23 cellular contexts compared by ENCODE assay signal in the genomic region with DNA sequence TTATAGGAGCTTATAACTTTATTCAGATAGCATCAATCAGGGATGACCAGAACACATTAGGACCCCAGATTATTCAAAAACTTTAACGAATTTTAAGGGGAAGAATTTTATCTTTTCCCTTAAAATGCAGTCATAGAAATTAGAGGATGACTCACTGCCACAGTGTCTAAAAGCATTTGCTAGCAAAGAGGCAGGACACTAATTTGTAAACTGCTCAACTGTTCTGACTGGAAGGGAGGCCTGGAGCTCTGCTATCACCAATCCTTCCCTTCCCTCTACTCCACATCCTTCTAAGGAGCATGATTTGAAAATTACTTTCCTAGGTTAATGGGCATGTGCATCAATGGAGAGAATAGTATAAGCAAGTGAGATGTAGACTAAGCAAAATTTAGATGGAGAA. TPM values are rescaled to one million over a fixed set of nuclear protein-coding genes. Genes with fewer than 3 reads are reported as not detected.
DNase-seq lines count a peak whose midpoint lies in the region; ATAC-seq, FAIRE-seq and TF ChIP-seq lines count a peak whose summit lies in the region.
"Had no signal": no experiment of that assay in that cellular context is flagged by ENCODE, and none has a peak within 500 bp of the region (broad histone marks: within the 10 kb centered on the region; RNA-seq: fewer than 3 reads in every experiment).

No MANE protein-coding gene starts in this region.

- no peak overlapping the region for H3K27ac ChIP-seq in K562 (ENCODE audit: extremely low read depth, low read depth, low read length)
- H3K27ac ChIP-seq in naive thymus-derived CD4-positive, alpha-beta T cell (ENCODE audit: low read depth, low read length) = no peak overlapping the region
- H3K27ac ChIP-seq: BLaER1, C4-2B had no signal

- no peak overlapping the region for H3K4me3 ChIP-seq in K562
- H3K4me3 ChIP-seq in naive thymus-derived CD4-positive, alpha-beta T cell (ENCODE audit: low read length) = no peak overlapping the region
- H3K4me3 ChIP-seq: BLaER1, HAP-1 had no signal

- no peak overlapping the region for H3K27ac Mint-ChIP-seq in naive thymus-derived CD4-positive, alpha-beta T cell
- H3K27ac Mint-ChIP-seq: B cell; CD4-positive, CD25-positive, alpha-beta regulatory T cell; CD8-positive, alpha-beta T cell; HFFc6 had no signal

- no peaks in the 10 kb centered on the region for H3K27me3 ChIP-seq in K562 (ENCODE audit: control insufficient read depth in 2 of 2, insufficient read depth in 2 of 2, low read length in 2 of 2)
- no peaks in the 10 kb centered on the region for H3K27me3 ChIP-seq in naive thymus-derived CD4-positive, alpha-beta T cell (ENCODE audit: control insufficient read depth in 2 of 2, insufficient read depth in 2 of 2, low read length in 2 of 2)
- H3K27me3 ChIP-seq: BLaER1 had no signal

- H3K36me3 Mint-ChIP-seq in naive thymus-derived CD4-positive, alpha-beta T cell = peaks cover 14 to 76% (median 49%) of the 10 kb centered on the region in 5 donors

- 9% methylated on average over 1 of the region's 1 CpG for WGBS in K562 (ENCODE audit: insufficient coverage, low coverage, missing lambda C conversion rate)

- in situ Hi-C loops in K562 (cut with MboI) = no loop called here

- peaks cover 48% of the 10 kb centered on the region for H3K36me3 ChIP-seq in K562 (ENCODE audit: control insufficient read depth, insufficient read depth, low read length)
- H3K36me3 ChIP-seq in naive thymus-derived CD4-positive, alpha-beta T cell (ENCODE audit: control insufficient read depth in 2 of 3, insufficient read depth in 3 of 3, low read length in 3 of 3) = peaks cover 21 to 65% (median 23%) of the 10 kb centered on the region in 3 experiments

- no peak overlapping the region for H2AFZ ChIP-seq in K562 (ENCODE audit: low read depth, low read length)

- H3K9me1 ChIP-seq in K562 (ENCODE audit: control insufficient read depth, insufficient read depth, low read length) = no peaks in the 10 kb centered on the region

- no peak for TF ChIP-seq EP300 in K562 (IDR thresholded peaks at IDR 0.05; ENCODE audit: low read length)

- H3K79me2 ChIP-seq in K562 (ENCODE audit: control insufficient read depth, insufficient read depth, low read length) = no peaks in the 10 kb centered on the region

- CTCF ChIA-PET in K562 (lab: Yijun Ruan, JAX; ENCODE audit: low intra/inter-chr PET ratio) = no interaction called here
- CTCF ChIA-PET in naive thymus-derived CD4-positive, alpha-beta T cell (lab: Charles Lee) = no interaction called here

- POLR2A ChIA-PET in K562 (lab: Yijun Ruan, JAX) = interaction anchor here (1.0 kb wide), 1 partner anchor 26 kb away, joined by 3 read pairs; no protein-coding TSS in a partner anchor
- POLR2A ChIA-PET in naive thymus-derived CD4-positive, alpha-beta T cell (lab: Charles Lee) = no interaction called here

- BruUV-seq in K562 (replicated peaks; lab: Mats Ljungman, UMichigan) = no TSS peak

- H3K27me3 Mint-ChIP-seq in naive thymus-derived CD4-positive, alpha-beta T cell = no peaks in the 10 kb centered on the region
- H3K27me3 Mint-ChIP-seq: B cell; CD4-positive, CD25-positive, alpha-beta regulatory T cell had no signal

- ATAC-seq in K562 (no peak), HG03442 (IDR thresholded peaks at IDR 0.05; ENCODE audit: unreplicated experiment) (no peak)
- no peak for ATAC-seq in naive thymus-derived CD4-positive, alpha-beta T cell
- ATAC-seq: CD8-positive, alpha-beta T cell had no signal

- H3K4me3 Mint-ChIP-seq in naive thymus-derived CD4-positive, alpha-beta T cell = no peak overlapping the region
- H3K4me3 Mint-ChIP-seq: B cell; CD4-positive, CD25-positive, alpha-beta regulatory T cell; CD8-positive, alpha-beta T cell; HFFc6 had no signal

- no peak for TF ChIP-seq CTCF in K562 (IDR thresholded peaks at IDR 0.05 in 2 of 3, conservative IDR thresholded peaks at IDR 0.05 in 1 of 3; ENCODE audit: insufficient read depth in 2 of 3, low read depth in 1 of 3, low read length in 3 of 3)

- no peak for FAIRE-seq in K562 (lab: Jason Lieb, UNC)
- FAIRE-seq: A204.1, G401.6, GM12892, GM19239, H54 had no signal

- H3K4me1 ChIP-seq in K562 (replicated peaks in 1 of 2; ENCODE audit: control insufficient read depth in 2 of 2, insufficient read depth in 2 of 2, low read length in 2 of 2) = peaks cover 4 to 7% of the 10 kb centered on the region in 2 experiments; a peak in 3 of 5 replicates
- no peaks in the 10 kb centered on the region for H3K4me1 ChIP-seq in naive thymus-derived CD4-positive, alpha-beta T cell (ENCODE audit: control insufficient read depth in 2 of 2, insufficient read depth in 2 of 2, low read length in 2 of 2)
- H3K4me1 ChIP-seq: BLaER1, HAP-1 had no signal

- no peak overlapping the region for H3K9ac ChIP-seq in K562 (ENCODE audit: insufficient read depth in 1 of 2, low read depth in 2 of 2, low read length in 2 of 2)
- H3K9ac ChIP-seq: BLaER1 had no signal

- H4K20me1 ChIP-seq in K562 (replicated peaks; ENCODE audit: control insufficient read depth, insufficient read depth, low read length) = no peaks in the 10 kb centered on the region
- H4K20me1 ChIP-seq: BLaER1 had no signal

- DNase-seq in EH (ENCODE audit: low read depth) (peak; percentile 29), M059J (ENCODE audit: low read depth) (peak; percentile 2), K562 (ENCODE audit: extremely low read depth in 1 of 4, low spot score in 3 of 4) (no peak), A172 (ENCODE audit: low spot score) (no peak)
- DNase-seq in naive thymus-derived CD4-positive, alpha-beta T cell = no peak
- DNase-seq: Calu3; CD4-positive, CD25-positive, alpha-beta regulatory T cell; CD8-positive, alpha-beta T cell; DMS53; DMS79 treated with DMSO at 0.1 percent for 48 hours; GOT3; HFFc6 had no signal

- peaks cover 0 to 2% (median 0%) of the 10 kb centered on the region in 7 donors for H3K4me1 Mint-ChIP-seq in naive thymus-derived CD4-positive, alpha-beta T cell
- H3K4me1 Mint-ChIP-seq: B cell had no signal

- intact Hi-C loops in K562 (cut with micrococcal nuclease) = no loop called here
- intact Hi-C loops in naive thymus-derived CD4-positive, alpha-beta T cell (cut with micrococcal nuclease) = no loop called here

- H3K4me2 ChIP-seq in K562 (ENCODE audit: insufficient read depth, low read length) = no peak overlapping the region
- H3K4me2 ChIP-seq: BLaER1 had no signal

- no peaks in the 10 kb centered on the region for H3K9me3 Mint-ChIP-seq in naive thymus-derived CD4-positive, alpha-beta T cell
- H3K9me3 Mint-ChIP-seq: CD8-positive, alpha-beta T cell; HFFc6 had no signal

- no peak for TF ChIP-seq POLR2A in K562 (conservative IDR thresholded peaks at IDR 0.05)

- TF ChIP-seq RAD21 in K562 (CRISPR knock-in tag; conservative IDR thresholded peaks at IDR 0.05 in 1 of 2, IDR thresholded peaks at IDR 0.05 in 1 of 2) = no peak

- H3K9me3 ChIP-seq in K562 (replicated peaks; ENCODE audit: control insufficient read depth, insufficient read depth, low read depth, low read length) = no peaks in the 10 kb centered on the region
- H3K9me3 ChIP-seq in naive thymus-derived CD4-positive, alpha-beta T cell (ENCODE audit: control insufficient read depth in 2 of 3, low read length in 3 of 3) = no peaks in the 10 kb centered on the region
- H3K9me3 ChIP-seq: BLaER1, HAP-1 had no signal

RNA-seq across cellular contexts. Expression of a gene that starts 40.5 kb away (rescaled TPM):
- 23.8 and 31.2 TPM in 2 replicates for total RNA-seq in M059J (2014; rRNA removed; shearing (Covaris generic))
- 31.9 and 111 TPM in 2 replicates for total RNA-seq in K562 (2011; cell fraction: chromatin; rRNA removed; ENCODE audit: low replicate concordance)
- total RNA-seq in K562 (2011; cell fraction: nucleolus; rRNA removed) = 14.8 and 23.8 TPM in 2 replicates
- total RNA-seq in K562 (2011; cell fraction: nucleoplasm; rRNA removed) = 47.1 and 80.1 TPM in 2 replicates
- 19.7 and 24.1 TPM in 2 replicates for total RNA-seq in K562 (2014; rRNA removed)
- total RNA-seq in K562 (2014; rRNA removed; fragmentation: Illumina TruSeq; extraction: Trizol) = 34.5 and 38.5 TPM in 2 replicates
- total RNA-seq in K562 (2015; rRNA removed; fragmentation: Illumina TruSeq; extraction: Trizol) = 25.3 and 26.9 TPM in 2 replicates
- total RNA-seq in K562 (2021) = 31.2 and 31.8 TPM in 2 replicates
- 48.0 and 58.9 TPM in 2 replicates for polyA plus RNA-seq in K562 (2011; rRNA removed)
- polyA plus RNA-seq in K562 (2011; cell fraction: cytosol; rRNA removed) = 9.4 and 20.7 TPM in 2 replicates
- polyA plus RNA-seq in K562 (2011; cell fraction: nucleus; rRNA removed) = 40.9 and 70.4 TPM in 2 replicates
- polyA plus RNA-seq in K562 (2012) = 19.6 and 40.4 TPM in 2 replicates
- 32.5 and 42.4 TPM in 2 replicates for polyA plus RNA-seq in K562 (2014; fragmentation: Illumina TruSeq; extraction: Trizol)
- 10 to 100 TPM; 11.6 to 27.2 TPM for polyA plus RNA-seq in K562 (2014; fragmentation: Nextera tagmentation; extraction: Ambion mirVana)
- polyA plus RNA-seq in K562 (2014; rRNA removed) = 24.3 and 26.7 TPM in 2 replicates
- polyA minus RNA-seq in K562 (2011; rRNA and poly(A)+ RNA removed) = 59.9 and 61.1 TPM in 2 replicates
- 19.4 and 25.0 TPM in 2 replicates for polyA minus RNA-seq in K562 (2011; cell fraction: cytosol; rRNA and poly(A)+ RNA removed)
- 21.3 and 44.3 TPM in 2 replicates for polyA minus RNA-seq in K562 (2011; cell fraction: nucleus; rRNA and poly(A)+ RNA removed)
- total RNA-seq in A172 (2014; rRNA removed; shearing (Covaris generic)) = 53.9 and 62.7 TPM in 2 replicates
- total RNA-seq in naive thymus-derived CD4-positive, alpha-beta T cell = 10 to 100 TPM; 22.0 to 41.9 (median 28.5) TPM
- 10 to 100 TPM; 16.8 to 23.8 TPM for polyA plus RNA-seq in naive thymus-derived CD4-positive, alpha-beta T cell

RNA-seq across cellular contexts. Expression of a gene that starts 40.9 kb away (rescaled TPM):
- total RNA-seq in M059J (2014; rRNA removed; shearing (Covaris generic)) = 3.4 and 6.2 TPM in 2 replicates
- 22.9 and 51.6 TPM in 2 replicates for total RNA-seq in K562 (2011; cell fraction: chromatin; rRNA removed; ENCODE audit: low replicate concordance)
- 16.5 and 18.6 TPM in 2 replicates for total RNA-seq in K562 (2011; cell fraction: nucleolus; rRNA removed)
- total RNA-seq in K562 (2011; cell fraction: nucleoplasm; rRNA removed) = 28.8 and 48.7 TPM in 2 replicates
- total RNA-seq in K562 (2014; rRNA removed) (5.2 and 13.3 TPM in 2 replicates), K562 (2014; rRNA removed; fragmentation: Illumina TruSeq; extraction: Trizol) (9.7 and 10.0 TPM in 2 replicates), K562 (2015; rRNA removed; fragmentation: Illumina TruSeq; extraction: Trizol) (6.6 and 7.4 TPM in 2 replicates), K562 (2021) (8.5 and 8.8 TPM in 2 replicates)
- polyA plus RNA-seq in K562 (2011; rRNA removed) (8.7 and 15.3 TPM in 2 replicates), K562 (2014; fragmentation: Illumina TruSeq; extraction: Trizol) (7.6 and 8.8 TPM in 2 replicates), K562 (2014; fragmentation: Nextera tagmentation; extraction: Ambion mirVana) (1 to 10 TPM; 1.6 to 1.8 TPM), K562 (2014; rRNA removed) (7.3 and 8.6 TPM in 2 replicates)
- 2.9 and 7.0 TPM in 2 replicates for polyA plus RNA-seq in K562 (2011; cell fraction: cytosol; rRNA removed)
- 8.6 TPM in 2 replicates for polyA plus RNA-seq in K562 (2011; cell fraction: nucleus; rRNA removed)
- polyA plus RNA-seq in K562 (2012) = 6.3 and 7.5 TPM in 2 replicates
- polyA minus RNA-seq in K562 (2011; rRNA and poly(A)+ RNA removed) = 16.1 and 18.8 TPM in 2 replicates
- 5.5 and 6.3 TPM in 2 replicates for polyA minus RNA-seq in K562 (2011; cell fraction: cytosol; rRNA and poly(A)+ RNA removed)
- 27.3 and 41.9 TPM in 2 replicates for polyA minus RNA-seq in K562 (2011; cell fraction: nucleus; rRNA and poly(A)+ RNA removed)
- total RNA-seq in A172 (2014; rRNA removed; shearing (Covaris generic)) = 2.1 and 16.7 TPM in 2 replicates
- 10 to 100 TPM; 11.1 to 20.8 (median 18.7) TPM for total RNA-seq in naive thymus-derived CD4-positive, alpha-beta T cell
- 10 to 100 TPM; 15.1 to 17.7 TPM for polyA plus RNA-seq in naive thymus-derived CD4-positive, alpha-beta T cell

RNA-seq across cellular contexts. Expression of a gene that starts 45.6 kb away (rescaled TPM):
- not detected in 2 replicates for total RNA-seq in M059J (2014; rRNA removed; shearing (Covaris generic))
- total RNA-seq in K562 (2011; cell fraction: chromatin; rRNA removed; ENCODE audit: low replicate concordance) = 0.21 TPM in 1 of 2 replicates, not detected in the other
- total RNA-seq in K562 (2011; cell fraction: nucleolus; rRNA removed) = not detected in 2 replicates
- total RNA-seq in K562 (2011; cell fraction: nucleoplasm; rRNA removed) = 0.38 TPM in 1 of 2 replicates, not detected in the other
- 0.18 TPM in 1 of 2 replicates, not detected in the other for total RNA-seq in K562 (2014; rRNA removed)
- total RNA-seq in K562 (2014; rRNA removed; fragmentation: Illumina TruSeq; extraction: Trizol) = not detected in 2 replicates
- not detected in 2 replicates for total RNA-seq in K562 (2015; rRNA removed; fragmentation: Illumina TruSeq; extraction: Trizol)
- not detected in 2 replicates for total RNA-seq in K562 (2021)
- 0.05 TPM in 1 of 2 replicates, not detected in the other for polyA plus RNA-seq in K562 (2011; rRNA removed)
- polyA plus RNA-seq in K562 (2011; cell fraction: cytosol; rRNA removed) = not detected in 2 replicates
- polyA plus RNA-seq in K562 (2011; cell fraction: nucleus; rRNA removed) = 0.08 and 0.09 TPM in 2 replicates
- polyA plus RNA-seq in K562 (2012) = 0.06 TPM in 1 of 2 replicates, not detected in the other
- polyA plus RNA-seq in K562 (2014; fragmentation: Illumina TruSeq; extraction: Trizol) = not detected in 2 replicates
- polyA plus RNA-seq in K562 (2014; fragmentation: Nextera tagmentation; extraction: Ambion mirVana) = under 1 TPM; 0.04 to 0.08 TPM
- not detected in 2 replicates for polyA plus RNA-seq in K562 (2014; rRNA removed)
- polyA minus RNA-seq in K562 (2011; rRNA and poly(A)+ RNA removed) = 0.33 TPM in 1 of 2 replicates, not detected in the other
- polyA minus RNA-seq in K562 (2011; cell fraction: cytosol; rRNA and poly(A)+ RNA removed) = not detected in 2 replicates
- polyA minus RNA-seq in K562 (2011; cell fraction: nucleus; rRNA and poly(A)+ RNA removed) = not detected in 2 replicates
- 0.24 and 1.2 TPM in 2 replicates for total RNA-seq in A172 (2014; rRNA removed; shearing (Covaris generic))
- total RNA-seq in naive thymus-derived CD4-positive, alpha-beta T cell = 1 to 10 TPM in 2 of 5 experiments, under 1 TPM in 2, not detected in 1; 0.32 to 1.2 (median 0.78) TPM
- polyA plus RNA-seq in naive thymus-derived CD4-positive, alpha-beta T cell = under 1 TPM; 0.28 to 0.95 TPM
- total RNA-seq: Daoy had no signal

Comparison
In these comparisons a context has a peak if more than half of its experiments do, and no peak if none do; other contexts are left out.
1. DNase-seq: peak in EH (single experiment) and M059J (single experiment); none in K562 (0 of 4), A172 (single experiment) and naive thymus-derived CD4-positive, alpha-beta T cell (0 of 9).